1 cellular context compared by ENCODE assay signal in the genomic region with DNA sequence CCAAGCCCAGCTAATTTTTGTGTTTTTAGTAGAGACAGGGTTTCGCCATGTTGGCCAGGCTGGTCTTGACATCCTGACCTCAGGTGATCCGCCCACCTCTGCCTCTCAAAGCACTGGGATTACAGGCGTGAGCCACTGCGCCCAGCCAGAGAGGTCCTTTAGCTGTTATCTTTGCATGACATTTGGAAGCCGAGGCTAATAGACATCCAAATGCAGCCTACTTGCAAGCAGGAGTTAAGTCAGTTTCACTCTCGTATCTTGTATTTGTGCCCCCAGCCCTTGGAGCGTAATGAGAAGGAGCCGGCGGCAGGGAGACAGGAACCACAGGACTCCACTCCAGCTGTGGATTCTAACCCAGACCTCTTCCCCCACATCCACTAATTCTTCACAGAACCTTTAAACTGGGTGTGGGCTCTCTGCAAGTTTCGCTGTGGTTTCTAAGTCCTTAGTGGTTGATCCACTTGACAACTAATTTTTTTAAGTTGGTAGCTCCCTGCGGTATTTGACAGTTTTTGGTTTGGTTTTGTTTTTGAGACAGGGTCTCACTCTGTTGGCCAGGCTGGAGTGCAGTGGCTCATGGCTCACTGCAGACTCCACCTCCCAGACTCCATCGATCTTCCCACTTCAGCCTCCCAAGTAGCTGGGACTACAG.
A peak's percentile ranks its signal among the peaks of the same experiment; 100 is the strongest.
TF ChIP-seq lines count a peak whose summit lies in the region.

No MANE protein-coding gene starts in this region.

TF ChIP-seq in K562, 482 proteins besides CTCF, POLR2A, EP300 and RAD21 (continued from another document):
- TF ChIP-seq, protein P1, sequence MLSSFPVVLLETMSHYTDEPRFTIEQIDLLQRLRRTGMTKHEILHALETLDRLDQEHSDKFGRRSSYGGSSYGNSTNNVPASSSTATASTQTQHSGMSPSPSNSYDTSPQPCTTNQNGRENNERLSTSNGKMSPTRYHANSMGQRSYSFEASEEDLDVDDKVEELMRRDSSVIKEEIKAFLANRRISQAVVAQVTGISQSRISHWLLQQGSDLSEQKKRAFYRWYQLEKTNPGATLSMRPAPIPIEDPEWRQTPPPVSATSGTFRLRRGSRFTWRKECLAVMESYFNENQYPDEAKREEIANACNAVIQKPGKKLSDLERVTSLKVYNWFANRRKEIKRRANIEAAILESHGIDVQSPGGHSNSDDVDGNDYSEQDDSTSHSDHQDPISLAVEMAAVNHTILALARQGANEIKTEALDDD (IDR thresholded peaks at IDR 0.05), result peak; percentile 55; the same call in 1 of the 2 replicates
- no peak for TF ChIP-seq PHF20 (IDR thresholded peaks at IDR 0.05; ENCODE audit: partially characterized antibody)
- no peak for TF ChIP-seq TEAD1 (CRISPR knock-in tag; IDR thresholded peaks at IDR 0.05)
- no peak for TF ChIP-seq RBM25 (IDR thresholded peaks at IDR 0.05; ENCODE audit: low read depth, low read length, severe bottlenecking)
- no peak for TF ChIP-seq ZZZ3 (IDR thresholded peaks at IDR 0.05)
- peak; percentile 23 for TF ChIP-seq RBBP5 (IDR thresholded peaks at IDR 0.05; ENCODE audit: borderline replicate concordance, insufficient read depth, low read length, poor library complexity, severe bottlenecking)
- no peak for TF ChIP-seq ZSCAN29 (IDR thresholded peaks at IDR 0.05)
- TF ChIP-seq KLF6 (CRISPR knock-in tag; IDR thresholded peaks at IDR 0.05; ENCODE audit: borderline replicate concordance), result no peak
- TF ChIP-seq, protein P2, sequence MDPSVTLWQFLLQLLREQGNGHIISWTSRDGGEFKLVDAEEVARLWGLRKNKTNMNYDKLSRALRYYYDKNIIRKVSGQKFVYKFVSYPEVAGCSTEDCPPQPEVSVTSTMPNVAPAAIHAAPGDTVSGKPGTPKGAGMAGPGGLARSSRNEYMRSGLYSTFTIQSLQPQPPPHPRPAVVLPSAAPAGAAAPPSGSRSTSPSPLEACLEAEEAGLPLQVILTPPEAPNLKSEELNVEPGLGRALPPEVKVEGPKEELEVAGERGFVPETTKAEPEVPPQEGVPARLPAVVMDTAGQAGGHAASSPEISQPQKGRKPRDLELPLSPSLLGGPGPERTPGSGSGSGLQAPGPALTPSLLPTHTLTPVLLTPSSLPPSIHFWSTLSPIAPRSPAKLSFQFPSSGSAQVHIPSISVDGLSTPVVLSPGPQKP (CRISPR knock-in tag; IDR thresholded peaks at IDR 0.05), result no peak
- TF ChIP-seq CSDE1 (IDR thresholded peaks at IDR 0.05), result no peak
- TF ChIP-seq, protein P3, sequence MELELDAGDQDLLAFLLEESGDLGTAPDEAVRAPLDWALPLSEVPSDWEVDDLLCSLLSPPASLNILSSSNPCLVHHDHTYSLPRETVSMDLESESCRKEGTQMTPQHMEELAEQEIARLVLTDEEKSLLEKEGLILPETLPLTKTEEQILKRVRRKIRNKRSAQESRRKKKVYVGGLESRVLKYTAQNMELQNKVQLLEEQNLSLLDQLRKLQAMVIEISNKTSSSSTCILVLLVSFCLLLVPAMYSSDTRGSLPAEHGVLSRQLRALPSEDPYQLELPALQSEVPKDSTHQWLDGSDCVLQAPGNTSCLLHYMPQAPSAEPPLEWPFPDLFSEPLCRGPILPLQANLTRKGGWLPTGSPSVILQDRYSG (tag; conservative IDR thresholded peaks at IDR 0.05; ENCODE audit: low read depth), result 0 out of 2 replicates have a peak, but pooled peaks have one; percentile 8
- TF ChIP-seq TSC22D4 (tag; IDR thresholded peaks at IDR 0.05), result no peak
